18 cellular contexts compared by ENCODE assay signal in the genomic region with DNA sequence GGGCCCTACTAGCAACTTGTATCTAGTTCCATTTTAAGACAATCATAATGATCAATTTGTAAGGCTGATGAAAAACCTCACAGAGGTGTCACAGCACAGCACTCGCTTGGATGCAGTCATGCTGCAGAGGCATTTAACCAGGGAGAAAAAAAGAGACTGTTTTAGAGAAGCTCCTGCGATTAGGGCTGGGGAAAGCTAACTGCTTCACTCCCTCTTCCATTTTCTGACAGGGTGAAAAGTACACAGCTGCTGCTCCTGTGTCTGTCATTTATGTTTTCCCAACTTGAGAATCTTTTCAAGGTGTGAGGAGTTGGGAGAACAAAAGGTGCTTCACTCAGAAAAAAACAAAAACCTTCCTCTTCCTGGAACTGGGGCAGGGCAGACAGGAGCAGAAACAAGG.
"Had no signal": no experiment of that assay in that cellular context is flagged by ENCODE, and none has a peak within 500 bp of the region (broad histone marks: within the 10 kb centered on the region; RNA-seq: fewer than 3 reads in every experiment).

No MANE protein-coding gene starts in this region.

- H3K9me3 ChIP-seq: colonic mucosa, gastrocnemius medialis, heart right ventricle, left lung, prostate gland, stomach, thoracic aorta had no signal

- H3K36me3 ChIP-seq: colonic mucosa, prostate gland had no signal

- H3K27me3 Mint-ChIP-seq: activated naive CD4-positive, alpha-beta T cell treated with anti-CD3 and anti-CD28 coated beads, Interleukin-2, amount 50 U/mL, for 24 hours; central memory CD8-positive, alpha-beta T cell; naive B cell had no signal

- H3K4me3 ChIP-seq: colonic mucosa, gastrocnemius medialis, heart right ventricle, left lung, prostate gland, stomach, thoracic aorta had no signal

- DNase-seq: activated CD4-positive, alpha-beta T cell treated with anti-CD3 and anti-CD28 coated beads, Interleukin-2, amount 50 U/mL, for 4 hours; activated effector memory CD4-positive, alpha-beta T cell treated with anti-CD3 and anti-CD28 coated beads, Interleukin-2, amount 50 U/mL, for 16 hours; activated T-cell treated with anti-CD3 and anti-CD28 coated beads, Interleukin-2, amount 50 U/mL, for 72 hours; amniotic stem cell; colonic mucosa; gastrocnemius medialis; heart right ventricle; left lung; naive B cell; right cardiac atrium; small intestine; stimulated activated CD4-positive, alpha-beta T cell treated with anti-CD3 and anti-CD28 coated beads, Interleukin-4, amount 100 ng/mL, for 1 hour; stomach; WERI-Rb-1 had no signal

- H3K4me3 Mint-ChIP-seq: activated naive CD4-positive, alpha-beta T cell treated with anti-CD3 and anti-CD28 coated beads, Interleukin-2, amount 50 U/mL, for 24 hours; activated T-cell treated with anti-CD3 and anti-CD28 coated beads, Interleukin-2, amount 50 U/mL, for 72 hours; central memory CD8-positive, alpha-beta T cell; naive B cell had no signal

- H3K9me3 Mint-ChIP-seq: activated naive CD4-positive, alpha-beta T cell treated with anti-CD3 and anti-CD28 coated beads, Interleukin-2, amount 50 U/mL, for 24 hours; activated T-cell treated with anti-CD3 and anti-CD28 coated beads, Interleukin-2, amount 50 U/mL, for 72 hours; central memory CD8-positive, alpha-beta T cell; naive B cell had no signal

- H3K27me3 ChIP-seq: colonic mucosa, gastrocnemius medialis, heart right ventricle, left lung, stomach had no signal

- H3K4me1 ChIP-seq: colonic mucosa, prostate gland had no signal

- H3K27ac ChIP-seq: colonic mucosa, gastrocnemius medialis, prostate gland, WERI-Rb-1 had no signal

- H3K4me1 Mint-ChIP-seq: activated naive CD4-positive, alpha-beta T cell treated with anti-CD3 and anti-CD28 coated beads, Interleukin-2, amount 50 U/mL, for 24 hours had no signal

- ATAC-seq: activated T-cell treated with anti-CD3 and anti-CD28 coated beads, Interleukin-2, amount 50 U/mL, for 72 hours; gastrocnemius medialis; heart right ventricle; left lung; right cardiac atrium had no signal

- H3K27ac Mint-ChIP-seq: activated naive CD4-positive, alpha-beta T cell treated with anti-CD3 and anti-CD28 coated beads, Interleukin-2, amount 50 U/mL, for 24 hours; activated T-cell treated with anti-CD3 and anti-CD28 coated beads, Interleukin-2, amount 50 U/mL, for 72 hours had no signal
